Comparison of ENCODE assay signal across 9 cellular contexts in the genomic region with DNA sequence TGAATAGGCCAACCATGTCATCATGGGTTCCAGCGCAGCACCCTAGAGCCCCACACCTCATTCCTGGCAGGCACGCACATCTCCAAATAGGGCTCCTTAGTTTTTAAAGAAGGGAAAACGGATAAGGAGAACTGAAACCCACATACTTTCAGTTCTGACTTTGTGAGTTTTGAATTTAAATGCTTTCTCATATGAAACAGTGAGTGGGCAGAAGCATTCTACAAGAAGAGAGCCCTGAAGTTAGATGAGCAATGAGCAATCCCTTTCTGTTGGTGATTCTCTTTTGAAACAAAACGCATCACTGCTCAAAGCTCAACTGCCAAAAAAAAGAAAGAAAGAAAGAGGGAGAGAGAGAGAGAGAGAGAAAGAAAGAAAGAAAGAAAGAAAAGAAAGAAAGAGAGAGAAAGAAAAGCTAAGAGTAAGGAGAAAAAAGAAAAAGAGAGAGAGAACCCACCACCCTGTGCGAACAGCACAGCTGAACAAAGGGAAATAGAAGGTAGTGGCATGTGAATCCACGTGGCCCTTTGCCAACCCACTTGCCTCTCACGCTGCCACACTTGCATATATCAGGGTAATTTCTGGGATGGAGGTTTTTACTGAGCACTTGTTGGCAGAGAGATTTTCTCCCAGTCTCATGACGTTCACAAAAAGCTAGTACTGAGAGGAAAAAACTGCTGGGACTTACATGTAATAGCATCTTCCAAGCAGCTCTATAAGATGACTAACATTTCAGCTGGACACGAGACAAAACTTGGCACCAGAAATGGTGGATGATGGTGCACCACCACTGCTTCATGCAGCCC. TPM values are rescaled to one million over a fixed set of nuclear protein-coding genes. Genes with fewer than 3 reads are reported as not detected.
DNase-seq lines count a peak whose midpoint lies in the region; ATAC-seq and TF ChIP-seq lines count a peak whose summit lies in the region.
"Had no signal": no experiment of that assay in that cellular context is flagged by ENCODE, and none has a peak within 500 bp of the region (broad histone marks: within the 10 kb centered on the region; RNA-seq: fewer than 3 reads in every experiment).

No MANE protein-coding gene starts in this region.

- peak overlapping the region; percentile 71 for H3K4me3 Mint-ChIP-seq in activated CD8-positive, alpha-beta T cell treated with anti-CD3 and anti-CD28 coated beads for 36 hours

- ATAC-seq in HG03159 (IDR thresholded peaks at IDR 0.05; ENCODE audit: unreplicated experiment) = peak; percentile 59
- ATAC-seq in activated CD8-positive, alpha-beta T cell treated with anti-CD3 and anti-CD28 coated beads for 36 hours = peak; percentile 63
- ATAC-seq: mucosa of descending colon had no signal

- no peak overlapping the region for H2AFZ ChIP-seq in hepatocyte

- H3K36me3 ChIP-seq in skeletal muscle satellite cell (ENCODE audit: insufficient read depth, low read length) (no peaks in the 10 kb centered on the region), hepatocyte (replicated peaks; ENCODE audit: insufficient read depth, low read depth) (no peaks in the 10 kb centered on the region)

- POLR2A ChIA-PET in activated CD8-positive, alpha-beta T cell treated with anti-CD3 and anti-CD28 coated beads for 36 hours (lab: Charles Lee) = interaction anchor here (0.6 to 3.5 kb wide), 9 partner anchors 13 to 81 kb away, joined by 3 to 18 read pairs (median 3); a partner anchor contains a TSS

- 82% methylated on average over 9 of the region's 9 CpGs for WGBS in hepatocyte (ENCODE audit: low lambda C conversion rate, missing lambda C conversion rate)

- H3K27ac ChIP-seq in hepatocyte = no peak overlapping the region

- no peaks in the 10 kb centered on the region for H3K9me2 ChIP-seq in hepatocyte (replicated peaks; ENCODE audit: insufficient read depth)

- H3K9me3 Mint-ChIP-seq in activated CD8-positive, alpha-beta T cell treated with anti-CD3 and anti-CD28 coated beads for 36 hours = no peaks in the 10 kb centered on the region

- H3K4me1 ChIP-seq in skeletal muscle satellite cell (ENCODE audit: control insufficient read depth, insufficient read depth, low read length) = peaks cover 34% of the 10 kb centered on the region
- peaks cover 36% of the 10 kb centered on the region for H3K4me1 ChIP-seq in hepatocyte (ENCODE audit: insufficient read depth)

- H3K9ac ChIP-seq in skeletal muscle satellite cell (ENCODE audit: low read depth, low read length) = no peak overlapping the region

- no peak for TF ChIP-seq CTCF in activated CD8-positive, alpha-beta T cell treated with anti-CD3 and anti-CD28 coated beads for 36 hours (IDR thresholded peaks at IDR 0.05)
- TF ChIP-seq CTCF in hepatocyte (IDR thresholded peaks at IDR 0.05; ENCODE audit: poor library complexity) = no peak

- no peaks in the 10 kb centered on the region for H4K20me1 ChIP-seq in hepatocyte (ENCODE audit: insufficient read depth, poor library complexity, severe bottlenecking)

- H3K27me3 ChIP-seq in skeletal muscle satellite cell (ENCODE audit: control insufficient read depth, insufficient read depth, low read length) (no peaks in the 10 kb centered on the region), hepatocyte (no peaks in the 10 kb centered on the region)

- CTCF ChIA-PET in activated CD8-positive, alpha-beta T cell treated with anti-CD3 and anti-CD28 coated beads for 36 hours (lab: Charles Lee) = interaction anchor here (0.6 to 2.5 kb wide), 6 partner anchors 27 to 482 kb away, joined by 3 to 9 read pairs (median 6); no protein-coding TSS in a partner anchor

- no peaks in the 10 kb centered on the region for H3K36me3 Mint-ChIP-seq in activated CD8-positive, alpha-beta T cell treated with anti-CD3 and anti-CD28 coated beads for 36 hours (ENCODE audit: low read depth)

- H3K9me3 ChIP-seq in skeletal muscle satellite cell (replicated peaks; ENCODE audit: low read length) = no peaks in the 10 kb centered on the region
- H3K9me3 ChIP-seq in hepatocyte (ENCODE audit: low read depth) = no peaks in the 10 kb centered on the region
- H3K9me3 ChIP-seq: mucosa of descending colon had no signal

- H3K27ac Mint-ChIP-seq in activated CD8-positive, alpha-beta T cell treated with anti-CD3 and anti-CD28 coated beads for 36 hours = peak overlapping the region; percentile 99

- H3K4me3 ChIP-seq in skeletal muscle satellite cell (ENCODE audit: low read length) (no peak overlapping the region), hepatocyte (no peak overlapping the region)
- H3K4me3 ChIP-seq: mucosa of descending colon had no signal

- intact Hi-C loops in activated CD8-positive, alpha-beta T cell treated with anti-CD3 and anti-CD28 coated beads for 36 hours (cut with micrococcal nuclease) = no loop called here

- DNase-seq in stimulated activated CD4-positive, alpha-beta T cell treated with anti-CD3 and anti-CD28 coated beads, Interleukin-15, amount 100 ng/mL, for 24 hours = peak; percentile 48
- DNase-seq in stimulated activated CD4-positive, alpha-beta T cell treated with anti-CD3 and anti-CD28 coated beads, Interleukin-12 subunit alpha, Interleukin-12 subunit beta, amount 100 ng/mL, for 4 hours = no peak
- peak; percentile 43 for DNase-seq in activated CD8-positive, alpha-beta T cell treated with anti-CD3 and anti-CD28 coated beads for 36 hours
- DNase-seq in hepatocyte (ENCODE audit: low spot score) (no peak), OCI-M1 (lab: John Stamatoyannopoulos, UW) (no peak)
- no peak for DNase-seq in activated CD8-positive, alpha-beta memory T cell treated with anti-CD3 and anti-CD28 coated beads for 24 hours

- no peaks in the 10 kb centered on the region for H3K79me2 ChIP-seq in hepatocyte

- peaks cover 67% of the 10 kb centered on the region for H3K4me1 Mint-ChIP-seq in activated CD8-positive, alpha-beta T cell treated with anti-CD3 and anti-CD28 coated beads for 36 hours (ENCODE audit: low read depth)

- H3K27me3 Mint-ChIP-seq in activated CD8-positive, alpha-beta T cell treated with anti-CD3 and anti-CD28 coated beads for 36 hours = no peaks in the 10 kb centered on the region

- H3K4me2 ChIP-seq in skeletal muscle satellite cell (ENCODE audit: low read length) = peak overlapping the region; percentile 13
- no peak overlapping the region for H3K4me2 ChIP-seq in hepatocyte

RNA-seq across cellular contexts. Expression of a gene that starts 31.0 kb away (rescaled TPM):
- 1,000 to 10,000 TPM; 5,169 to 5,393 TPM for total RNA-seq in activated CD8-positive, alpha-beta T cell treated with anti-CD3 and anti-CD28 coated beads for 36 hours
- total RNA-seq in skeletal muscle satellite cell (2012; rRNA removed) = 6,299 and 7,116 TPM in 2 replicates
- 6,141 and 6,242 TPM in 2 replicates for total RNA-seq in hepatocyte
- polyA plus RNA-seq in hepatocyte = 9,038 and 9,758 TPM in 2 replicates

RNA-seq across cellular contexts. Expression of a gene that starts 38.5 kb away (rescaled TPM):
- not detected for total RNA-seq in activated CD8-positive, alpha-beta T cell treated with anti-CD3 and anti-CD28 coated beads for 36 hours
- total RNA-seq in skeletal muscle satellite cell (2012; rRNA removed) = under 0.01 TPM in 2 replicates
- not detected in 2 replicates for total RNA-seq in hepatocyte
- not detected in 2 replicates for polyA plus RNA-seq in hepatocyte

Comparison
In these comparisons a context has a peak if more than half of its experiments do, and no peak if none do; other contexts are left out.
1. DNase-seq: peak in stimulated activated CD4-positive, alpha-beta T cell treated with anti-CD3 and anti-CD28 coated beads, Interleukin-15, amount 100 ng/mL, for 24 hours (single experiment) and activated CD8-positive, alpha-beta T cell treated with anti-CD3 and anti-CD28 coated beads for 36 hours (single experiment); none in stimulated activated CD4-positive, alpha-beta T cell treated with anti-CD3 and anti-CD28 coated beads, Interleukin-12 subunit alpha, Interleukin-12 subunit beta, amount 100 ng/mL, for 4 hours (single experiment), hepatocyte (single experiment), OCI-M1 (single experiment) and activated CD8-positive, alpha-beta memory T cell treated with anti-CD3 and anti-CD28 coated beads for 24 hours (single experiment).